ENCODE assay signal across 8 cellular contexts in the genomic region with DNA sequence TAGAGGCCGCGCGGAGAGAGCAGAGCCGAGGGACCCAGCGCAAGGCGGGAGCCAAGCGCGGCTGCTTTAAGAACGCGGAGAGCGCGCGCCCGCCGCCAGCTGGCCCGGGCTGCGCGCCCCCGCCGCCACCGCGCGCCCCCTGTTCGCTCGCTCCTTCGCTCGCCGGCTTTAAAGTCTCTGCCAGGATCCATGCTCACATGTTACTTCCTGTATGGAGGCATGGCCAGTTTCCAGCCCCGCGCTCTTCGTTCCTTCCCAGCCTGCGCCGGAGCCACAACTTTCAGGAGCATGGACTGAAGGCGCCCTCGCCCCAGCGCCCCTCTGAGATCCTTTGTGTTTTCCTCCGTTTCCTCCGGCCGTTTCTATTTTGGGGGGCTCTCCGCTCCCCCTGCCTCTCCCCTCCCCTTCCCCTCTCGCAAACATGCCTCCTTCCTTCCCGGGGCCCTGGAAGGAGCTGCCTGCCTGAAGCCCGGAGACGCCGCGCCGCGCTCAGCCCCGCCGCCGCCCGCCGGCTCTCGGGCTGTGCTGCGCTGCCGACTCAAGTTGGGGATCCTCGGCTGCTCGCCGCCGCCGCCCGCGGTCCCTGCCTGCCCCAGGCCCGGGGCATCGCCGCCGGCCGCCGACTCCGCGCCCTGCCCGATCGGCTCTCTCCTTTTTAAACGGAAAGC. TPM values are rescaled to one million over a fixed set of nuclear protein-coding genes. Genes with fewer than 3 reads are reported as not detected.
DNase-seq lines count a peak whose midpoint lies in the region; ATAC-seq and TF ChIP-seq lines count a peak whose summit lies in the region.

A gene (plus strand): TSS at position 198 of the 668 bp plus-strand sequence. CDS start 717 bp downstream, outside the sequence.

- H3F3A ChIP-seq in neural cell (ENCODE audit: insufficient read depth, low read length, poor library complexity, severe bottlenecking), result no peaks in the 10 kb centered on the region

- peak within 1 kb of the TSS; percentile 84 for H2AFZ ChIP-seq in neural cell (ENCODE audit: low read depth, low read length)

- no peaks in the 10 kb centered on the region for H3K9me3 ChIP-seq in neural cell (ENCODE audit: low read length)

- peak within 1 kb of the TSS; percentile 96 for H3K27ac ChIP-seq in neural cell (ENCODE audit: low read length)

- peaks cover 3% of the 10 kb centered on the region for H3K36me3 Mint-ChIP-seq in activated T-helper 1 cell treated with anti-CD3 and anti-CD28 coated beads, Interleukin-12 subunit alpha, Interleukin-12 subunit beta, Interleukin-2, Interleukin-4 antibody, amounts not matched to agents 30 ng/mL and 10 ng/mL and 1 ng/mL, durations not matched to agents 14 hours and 24 hours and 36 hours (ENCODE audit: low read depth)

- peaks cover 12% of the 10 kb centered on the region for H3K4me1 Mint-ChIP-seq in activated T-helper 1 cell treated with anti-CD3 and anti-CD28 coated beads, Interleukin-12 subunit alpha, Interleukin-12 subunit beta, Interleukin-2, Interleukin-4 antibody, amounts not matched to agents 30 ng/mL and 10 ng/mL and 1 ng/mL, durations not matched to agents 14 hours and 24 hours and 36 hours (ENCODE audit: low read depth)

- peak; percentile 54 for TF ChIP-seq RAD21 in neural cell (conservative IDR thresholded peaks at IDR 0.05)

- H3K36me3 ChIP-seq in neural cell (ENCODE audit: insufficient read depth, low read length), result no peaks in the 10 kb centered on the region

- peak within 1 kb of the TSS; percentile 93 for H3K4me3 Mint-ChIP-seq in activated T-helper 1 cell treated with anti-CD3 and anti-CD28 coated beads, Interleukin-12 subunit alpha, Interleukin-12 subunit beta, Interleukin-2, Interleukin-4 antibody, amounts not matched to agents 30 ng/mL and 10 ng/mL and 1 ng/mL, durations not matched to agents 14 hours and 24 hours and 36 hours

- H3K79me2 ChIP-seq in neural cell (replicated peaks; ENCODE audit: insufficient read depth, low read length), result peaks cover 35% of the 10 kb centered on the region

- H3K4me2 ChIP-seq in neural cell (ENCODE audit: low read length), result peak within 1 kb of the TSS; percentile 44

- H3K27ac Mint-ChIP-seq in activated T-helper 1 cell treated with anti-CD3 and anti-CD28 coated beads, Interleukin-12 subunit alpha, Interleukin-12 subunit beta, Interleukin-2, Interleukin-4 antibody, amounts not matched to agents 30 ng/mL and 10 ng/mL and 1 ng/mL, durations not matched to agents 14 hours and 24 hours and 36 hours, result peak within 1 kb of the TSS; percentile 74

- H3K4me3 ChIP-seq in neural cell (ENCODE audit: low read length), result peak within 1 kb of the TSS; percentile 97

- DNase-seq in stimulated activated CD4-positive, alpha-beta T cell treated with anti-CD3 and anti-CD28 coated beads, Interleukin-1b, Interleukin-23, amount 100 ng/mL, for 48 hours, result peak; percentile 15
- no peak for DNase-seq in stimulated activated CD4-positive, alpha-beta T cell treated with anti-CD3 and anti-CD28 coated beads, Interleukin-4, amount 100 ng/mL, for 24 hours
- peak; percentile 89 for DNase-seq in NCI-H2227 (lab: John Stamatoyannopoulos, UW; ENCODE audit: unreplicated experiment)
- peak; percentile 37 for DNase-seq in activated T-helper 1 cell treated with anti-CD3 and anti-CD28 coated beads, Interleukin-12 subunit alpha, Interleukin-12 subunit beta, Interleukin-2, Interleukin-4 antibody, amounts not matched to agents 30 ng/mL and 10 ng/mL and 1 ng/mL, durations not matched to agents 14 hours and 24 hours and 36 hours (ENCODE audit: low spot score)
- DNase-seq in germinal center (ENCODE audit: low spot score), result peak; percentile 60
- no peak for DNase-seq in CD1c-positive myeloid dendritic cell (ENCODE audit: extremely low spot score)

- no peak for TF ChIP-seq CTCF in neural cell (IDR thresholded peaks at IDR 0.05; ENCODE audit: poor library complexity, severe bottlenecking)

- intact Hi-C loops in activated T-helper 1 cell treated with anti-CD3 and anti-CD28 coated beads, Interleukin-12 subunit alpha, Interleukin-12 subunit beta, Interleukin-2, Interleukin-4 antibody, amounts not matched to agents 30 ng/mL and 10 ng/mL and 1 ng/mL, durations not matched to agents 14 hours and 24 hours and 36 hours (cut with micrococcal nuclease), result loop anchor here (1.0 to 5.0 kb wide), 2 partner anchors 40 to 376 kb away; no protein-coding TSS in a partner anchor

- TF ChIP-seq EP300 in neural cell (conservative IDR thresholded peaks at IDR 0.05; ENCODE audit: poor library complexity, severe bottlenecking), result no peak

- peaks cover 6% of the 10 kb centered on the region for H3K9me3 Mint-ChIP-seq in activated T-helper 1 cell treated with anti-CD3 and anti-CD28 coated beads, Interleukin-12 subunit alpha, Interleukin-12 subunit beta, Interleukin-2, Interleukin-4 antibody, amounts not matched to agents 30 ng/mL and 10 ng/mL and 1 ng/mL, durations not matched to agents 14 hours and 24 hours and 36 hours

- H3K9ac ChIP-seq in neural cell (ENCODE audit: low read length), result peak within 1 kb of the TSS; percentile 95

- peak; percentile 44 for ATAC-seq in HG02840 (IDR thresholded peaks at IDR 0.05; ENCODE audit: low FRiP score, unreplicated experiment)

- H3K27me3 ChIP-seq in neural cell (ENCODE audit: insufficient read depth, low read depth, low read length), result no peaks in the 10 kb centered on the region

- no peaks in the 10 kb centered on the region for H4K20me1 ChIP-seq in neural cell (ENCODE audit: insufficient read depth)

- H3K27me3 Mint-ChIP-seq in activated T-helper 1 cell treated with anti-CD3 and anti-CD28 coated beads, Interleukin-12 subunit alpha, Interleukin-12 subunit beta, Interleukin-2, Interleukin-4 antibody, amounts not matched to agents 30 ng/mL and 10 ng/mL and 1 ng/mL, durations not matched to agents 14 hours and 24 hours and 36 hours (ENCODE audit: insufficient read depth), result peaks cover 57% of the 10 kb centered on the region

- no peaks in the 10 kb centered on the region for H3K9me2 ChIP-seq in neural cell (ENCODE audit: insufficient read depth, low read length)

TF ChIP-seq in neural cell, 6 proteins besides CTCF, POLR2A, EP300 and RAD21:
- no peak for TF ChIP-seq EZH2 (IDR thresholded peaks at IDR 0.05; ENCODE audit: borderline replicate concordance, insufficient read depth, low read length, poor library complexity, severe bottlenecking)
- TF ChIP-seq TAF1 (IDR thresholded peaks at IDR 0.05; ENCODE audit: low read depth), result peak; percentile 47
- peak; percentile 61 for TF ChIP-seq SMC3 (conservative IDR thresholded peaks at IDR 0.05; ENCODE audit: poor library complexity)
- TF ChIP-seq, protein P1, sequence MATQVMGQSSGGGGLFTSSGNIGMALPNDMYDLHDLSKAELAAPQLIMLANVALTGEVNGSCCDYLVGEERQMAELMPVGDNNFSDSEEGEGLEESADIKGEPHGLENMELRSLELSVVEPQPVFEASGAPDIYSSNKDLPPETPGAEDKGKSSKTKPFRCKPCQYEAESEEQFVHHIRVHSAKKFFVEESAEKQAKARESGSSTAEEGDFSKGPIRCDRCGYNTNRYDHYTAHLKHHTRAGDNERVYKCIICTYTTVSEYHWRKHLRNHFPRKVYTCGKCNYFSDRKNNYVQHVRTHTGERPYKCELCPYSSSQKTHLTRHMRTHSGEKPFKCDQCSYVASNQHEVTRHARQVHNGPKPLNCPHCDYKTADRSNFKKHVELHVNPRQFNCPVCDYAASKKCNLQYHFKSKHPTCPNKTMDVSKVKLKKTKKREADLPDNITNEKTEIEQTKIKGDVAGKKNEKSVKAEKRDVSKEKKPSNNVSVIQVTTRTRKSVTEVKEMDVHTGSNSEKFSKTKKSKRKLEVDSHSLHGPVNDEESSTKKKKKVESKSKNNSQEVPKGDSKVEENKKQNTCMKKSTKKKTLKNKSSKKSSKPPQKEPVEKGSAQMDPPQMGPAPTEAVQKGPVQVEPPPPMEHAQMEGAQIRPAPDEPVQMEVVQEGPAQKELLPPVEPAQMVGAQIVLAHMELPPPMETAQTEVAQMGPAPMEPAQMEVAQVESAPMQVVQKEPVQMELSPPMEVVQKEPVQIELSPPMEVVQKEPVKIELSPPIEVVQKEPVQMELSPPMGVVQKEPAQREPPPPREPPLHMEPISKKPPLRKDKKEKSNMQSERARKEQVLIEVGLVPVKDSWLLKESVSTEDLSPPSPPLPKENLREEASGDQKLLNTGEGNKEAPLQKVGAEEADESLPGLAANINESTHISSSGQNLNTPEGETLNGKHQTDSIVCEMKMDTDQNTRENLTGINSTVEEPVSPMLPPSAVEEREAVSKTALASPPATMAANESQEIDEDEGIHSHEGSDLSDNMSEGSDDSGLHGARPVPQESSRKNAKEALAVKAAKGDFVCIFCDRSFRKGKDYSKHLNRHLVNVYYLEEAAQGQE (IDR thresholded peaks at IDR 0.05; ENCODE audit: borderline replicate concordance), result no peak
- peak; percentile 81 for TF ChIP-seq POLR2AphosphoS5 (IDR thresholded peaks at IDR 0.05)
- peak; percentile 99 for TF ChIP-seq MXI1 (conservative IDR thresholded peaks at IDR 0.05; ENCODE audit: poor library complexity, severe bottlenecking)
TF ChIP-seq in neural cell: peak in this region for 4.

RNA-seq across cellular contexts. Expression of the gene that starts here (rescaled TPM):
- total RNA-seq in activated T-helper 1 cell treated with anti-CD3 and anti-CD28 coated beads, Interleukin-12 subunit alpha, Interleukin-12 subunit beta, Interleukin-2, Interleukin-4 antibody, amounts not matched to agents 30 ng/mL and 10 ng/mL and 1 ng/mL, durations not matched to agents 14 hours and 24 hours and 36 hours, result 3.7 and 4.4 TPM in 2 replicates
- 31.3 and 33.1 TPM in 2 replicates for polyA plus RNA-seq in neural cell
- polyA minus RNA-seq in neural cell, result 150 and 174 TPM in 2 replicates

Comparison
In these comparisons a context has a peak if more than half of its experiments do, and no peak if none do; other contexts are left out.
1. DNase-seq: peak in stimulated activated CD4-positive, alpha-beta T cell treated with anti-CD3 and anti-CD28 coated beads, Interleukin-1b, Interleukin-23, amount 100 ng/mL, for 48 hours (single experiment), NCI-H2227 (single experiment), activated T-helper 1 cell treated with anti-CD3 and anti-CD28 coated beads, Interleukin-12 subunit alpha, Interleukin-12 subunit beta, Interleukin-2, Interleukin-4 antibody, amounts not matched to agents 30 ng/mL and 10 ng/mL and 1 ng/mL, durations not matched to agents 14 hours and 24 hours and 36 hours (single experiment) and germinal center (single experiment); none in stimulated activated CD4-positive, alpha-beta T cell treated with anti-CD3 and anti-CD28 coated beads, Interleukin-4, amount 100 ng/mL, for 24 hours (single experiment) and CD1c-positive myeloid dendritic cell (single experiment).